ENCODE assay signal across 19 cellular contexts in the genomic region with DNA sequence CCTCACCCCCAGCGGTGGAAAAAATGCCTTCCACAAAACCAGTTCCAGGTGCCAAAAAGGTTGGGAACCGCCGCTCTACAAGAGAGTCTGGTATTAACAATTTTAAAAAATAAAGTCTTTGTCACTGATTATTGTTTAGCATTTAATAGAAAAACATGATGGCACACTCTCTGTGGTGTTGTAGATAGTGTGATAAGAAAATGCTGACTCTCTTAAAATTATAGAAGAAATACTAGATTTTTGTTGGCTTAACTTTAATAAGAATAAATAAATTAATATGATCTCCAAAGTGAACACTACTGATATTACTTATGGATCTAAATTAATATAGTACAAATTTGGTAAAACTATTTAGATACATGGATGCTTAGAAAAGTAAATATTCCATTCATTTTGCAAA.
DNase-seq lines count a peak whose midpoint lies in the region; ATAC-seq, FAIRE-seq and TF ChIP-seq lines count a peak whose summit lies in the region.
"Had no signal": no experiment of that assay in that cellular context is flagged by ENCODE, and none has a peak within 500 bp of the region (broad histone marks: within the 10 kb centered on the region; RNA-seq: fewer than 3 reads in every experiment).

No MANE protein-coding gene starts in this region.

- H4K20me1 ChIP-seq in HepG2 (ENCODE audit: insufficient read depth, low read length) (no peaks in the 10 kb centered on the region), K562 (replicated peaks; ENCODE audit: control insufficient read depth, insufficient read depth, low read length) (no peaks in the 10 kb centered on the region)
- H4K20me1 ChIP-seq: BLaER1 treated with 17β-estradiol and CSF1 and Interleukin-3, amounts not matched to agents 10 nM and 100 nM had no signal

- H3K9me1 ChIP-seq in K562 (ENCODE audit: control insufficient read depth, insufficient read depth, low read length), result no peaks in the 10 kb centered on the region

- H3K4me1 ChIP-seq in HepG2 (ENCODE audit: insufficient read depth, low read length), result no peaks in the 10 kb centered on the region
- H3K4me1 ChIP-seq in right lobe of liver, result no peaks in the 10 kb centered on the region
- H3K4me1 ChIP-seq in K562 (replicated peaks in 1 of 2; ENCODE audit: control insufficient read depth in 2 of 2, insufficient read depth in 2 of 2, low read length in 2 of 2), result no peaks in the 10 kb centered on the region
- H3K4me1 ChIP-seq: BLaER1 treated with 17β-estradiol and CSF1 and Interleukin-3, amounts not matched to agents 10 nM and 100 nM; Caco-2 had no signal

- H3K79me2 ChIP-seq in HepG2 (ENCODE audit: insufficient read depth, low read length) (no peaks in the 10 kb centered on the region), K562 (ENCODE audit: control insufficient read depth, insufficient read depth, low read length) (no peaks in the 10 kb centered on the region)

- TF ChIP-seq POLR2A in HepG2 (IDR thresholded peaks at IDR 0.05; ENCODE audit: insufficient read depth in 1 of 2, low read depth in 2 of 2, low read length in 2 of 2), result no peak
- TF ChIP-seq POLR2A in right lobe of liver (IDR thresholded peaks at IDR 0.05), result no peak
- no peak for TF ChIP-seq POLR2A in K562 (conservative IDR thresholded peaks at IDR 0.05)

- no peaks in the 10 kb centered on the region for H3K9me3 ChIP-seq in HepG2 (ENCODE audit: low read length)
- H3K9me3 ChIP-seq in right lobe of liver, result no peaks in the 10 kb centered on the region
- no peaks in the 10 kb centered on the region for H3K9me3 ChIP-seq in K562 (replicated peaks; ENCODE audit: control insufficient read depth, insufficient read depth, low read depth, low read length)
- H3K9me3 ChIP-seq: BLaER1 treated with 17β-estradiol and CSF1 and Interleukin-3, amounts not matched to agents 10 nM and 100 nM; Caco-2 had no signal

- TF ChIP-seq CTCF in HepG2 (CRISPR knock-in tag; IDR thresholded peaks at IDR 0.05), result no peak
- TF ChIP-seq CTCF in right lobe of liver (IDR thresholded peaks at IDR 0.05), result no peak
- TF ChIP-seq CTCF in K562 (IDR thresholded peaks at IDR 0.05 in 2 of 3, conservative IDR thresholded peaks at IDR 0.05 in 1 of 3; ENCODE audit: insufficient read depth in 2 of 3, low read depth in 1 of 3, low read length in 3 of 3), result no peak

- POLR2A ChIA-PET in HepG2 (lab: Yijun Ruan, JAX), result no interaction called here
- POLR2A ChIA-PET in K562 (lab: Yijun Ruan, JAX), result no interaction called here

- H3K36me3 ChIP-seq in HepG2 (replicated peaks in 1 of 2; ENCODE audit: control insufficient read depth in 1 of 2, insufficient read depth in 2 of 2, low read length in 2 of 2) (no peaks in the 10 kb centered on the region), right lobe of liver (no peaks in the 10 kb centered on the region), K562 (ENCODE audit: control insufficient read depth, insufficient read depth, low read length) (no peaks in the 10 kb centered on the region)
- H3K36me3 ChIP-seq: BLaER1 treated with 17β-estradiol and CSF1 and Interleukin-3, amounts not matched to agents 10 nM and 100 nM had no signal

- H3K9ac ChIP-seq in HepG2 (ENCODE audit: insufficient read depth, low read depth, low read length) (no peak overlapping the region), K562 (ENCODE audit: insufficient read depth in 1 of 2, low read depth in 2 of 2, low read length in 2 of 2) (no peak overlapping the region)
- H3K9ac ChIP-seq: BLaER1 treated with 17β-estradiol and CSF1 and Interleukin-3, amounts not matched to agents 10 nM and 100 nM had no signal

- H3K27ac ChIP-seq in HepG2 (ENCODE audit: extremely low read length, insufficient read depth, low read length) (no peak overlapping the region), right lobe of liver (no peak overlapping the region), K562 (ENCODE audit: extremely low read depth, low read depth, low read length) (no peak overlapping the region)
- H3K27ac ChIP-seq: 22Rv1; BLaER1 treated with 17β-estradiol and CSF1 and Interleukin-3, amounts not matched to agents 10 nM and 100 nM; C4-2B had no signal

- FAIRE-seq in HepG2 (lab: Jason Lieb, UNC) (no peak), K562 (lab: Jason Lieb, UNC) (no peak)
- FAIRE-seq: D721Med, G401.6, GM12891, GM19239 had no signal

- H3K4me2 ChIP-seq in HepG2 (ENCODE audit: low read depth, low read length) (no peak overlapping the region), K562 (ENCODE audit: insufficient read depth, low read length) (no peak overlapping the region)
- H3K4me2 ChIP-seq: BLaER1 treated with 17β-estradiol and CSF1 and Interleukin-3, amounts not matched to agents 10 nM and 100 nM had no signal

- H3K4me3 ChIP-seq in HepG2 (replicated peaks in 1 of 3; ENCODE audit: insufficient read depth in 1 of 3, low read depth in 2 of 3, low read length in 3 of 3), result no peak overlapping the region
- no peak overlapping the region for H3K4me3 ChIP-seq in right lobe of liver
- no peak overlapping the region for H3K4me3 ChIP-seq in K562
- H3K4me3 ChIP-seq: BLaER1 treated with 17β-estradiol and CSF1 and Interleukin-3, amounts not matched to agents 10 nM and 100 nM had no signal

- TF ChIP-seq RAD21 in HepG2 (CRISPR knock-in tag; IDR thresholded peaks at IDR 0.05) (no peak), K562 (CRISPR knock-in tag; conservative IDR thresholded peaks at IDR 0.05 in 1 of 2, IDR thresholded peaks at IDR 0.05 in 1 of 2) (no peak)

- ATAC-seq in HepG2, result no peak
- ATAC-seq in right lobe of liver, result no peak
- no peak for ATAC-seq in K562
- ATAC-seq in HG02840 (IDR thresholded peaks at IDR 0.05; ENCODE audit: low FRiP score, unreplicated experiment), result no peak
- ATAC-seq: CD8-positive, alpha-beta T cell had no signal

- WGBS in HepG2 (ENCODE audit: low lambda C conversion rate), result 0% methylated on average over 3 of the region's 3 CpGs
- 92% methylated on average over 3 of the region's 3 CpGs for WGBS in right lobe of liver (ENCODE audit: insufficient coverage, low coverage, low lambda C conversion rate, missing lambda C conversion rate)
- 0% methylated on average over 2 of the region's 3 CpGs for WGBS in K562 (ENCODE audit: insufficient coverage, low coverage, missing lambda C conversion rate)

- no peaks in the 10 kb centered on the region for H3K27me3 ChIP-seq in HepG2 (ENCODE audit: control insufficient read depth in 1 of 2, insufficient read depth in 2 of 2, low read length in 2 of 2)
- no peaks in the 10 kb centered on the region for H3K27me3 ChIP-seq in right lobe of liver
- no peaks in the 10 kb centered on the region for H3K27me3 ChIP-seq in K562 (ENCODE audit: control insufficient read depth in 2 of 2, insufficient read depth in 2 of 2, low read length in 2 of 2)
- H3K27me3 ChIP-seq: BLaER1 treated with 17β-estradiol and CSF1 and Interleukin-3, amounts not matched to agents 10 nM and 100 nM had no signal

- no TSS peak for BruUV-seq in HepG2 (replicated peaks; lab: Mats Ljungman, UMichigan)
- no TSS peak for BruUV-seq in K562 (replicated peaks; lab: Mats Ljungman, UMichigan)

- DNase-seq in HepG2 (ENCODE audit: low spot score) (no peak), right lobe of liver (no peak), K562 (ENCODE audit: extremely low read depth in 1 of 4, low spot score in 3 of 4) (no peak), kidney tubule cell (ENCODE audit: low spot score) (no peak)
- DNase-seq: AML-193; Caco-2; Calu3; CD4-positive, alpha-beta T cell; CD8-positive, alpha-beta T cell; DMS79 treated with DMSO at 0.1 percent for 48 hours; GF-D8 had no signal

- CTCF ChIA-PET in HepG2 (lab: Yijun Ruan, JAX; ENCODE audit: low intra/inter-chr PET ratio, low total read pairs), result no interaction called here
- CTCF ChIA-PET in K562 (lab: Yijun Ruan, JAX; ENCODE audit: low intra/inter-chr PET ratio), result no interaction called here

- TF ChIP-seq EP300 in HepG2 (IDR thresholded peaks at IDR 0.05; ENCODE audit: low read depth in 2 of 2, low read length in 2 of 2), result no peak
- TF ChIP-seq EP300 in HepG2 (CRISPR knock-in tag; IDR thresholded peaks at IDR 0.05; ENCODE audit: borderline replicate concordance), result no peak
- TF ChIP-seq EP300 in K562 (IDR thresholded peaks at IDR 0.05; ENCODE audit: low read length), result no peak

- intact Hi-C loops in HepG2 (cut with micrococcal nuclease; ENCODE audit: unreplicated experiment) (no loop called here), right lobe of liver (cut with DNase I) (no loop called here), K562 (cut with micrococcal nuclease) (no loop called here)

- in situ Hi-C loops in HepG2 (cut with HindIII; ENCODE audit: extremely low pct_ligation_motif_present, low pct_unique_long_range_greater_than_20kb) (no loop called here), K562 (cut with MboI) (no loop called here)

- H2AFZ ChIP-seq in HepG2 (ENCODE audit: low read length) (no peak overlapping the region), K562 (ENCODE audit: low read depth, low read length) (no peak overlapping the region)

TF ChIP-seq in HepG2, 621 proteins besides CTCF, POLR2A, EP300 and RAD21:
- TF ChIP-seq MAFK (conservative IDR thresholded peaks at IDR 0.05 in 1 of 2, IDR thresholded peaks at IDR 0.05 in 1 of 2; ENCODE audit: low read length in 2 of 2) (peak; percentile 58 to 61), CEBPG (CRISPR knock-in tag; IDR thresholded peaks at IDR 0.05) (no peak)
TF ChIP-seq in HepG2: peak in this region for 1.

TF ChIP-seq in K562, 482 proteins besides CTCF, POLR2A, EP300 and RAD21:
- TF ChIP-seq ZNF316 (IDR thresholded peaks at IDR 0.05) (peak; percentile 49; the same call in 1 of the 2 replicates), NFE2L1 (tag; IDR thresholded peaks at IDR 0.05; ENCODE audit: borderline replicate concordance, low read depth) (no peak), C11orf30 (IDR thresholded peaks at IDR 0.05; ENCODE audit: low read depth) (0 out of 2 replicates have a peak, but pooled peaks have one; percentile 5)
TF ChIP-seq in K562: peak in this region for 2.
